ENCODE assay signal across 1 cellular context in genomic region chr2:109690822-109691541, GRCh38.
TF ChIP-seq lines count a peak whose summit lies in the region.

No MANE protein-coding gene starts in this region.

TF ChIP-seq in HepG2, 621 proteins besides CTCF, POLR2A, EP300 and RAD21 (continued from another document and continues in another):
- TF ChIP-seq PAXIP1 (CRISPR knock-in tag; conservative IDR thresholded peaks at IDR 0.05) (peak; percentile 97), HBP1 (CRISPR knock-in tag; IDR thresholded peaks at IDR 0.05; ENCODE audit: low read depth) (peak; percentile 24; the same call in 1 of the 2 replicates), REL (CRISPR knock-in tag; conservative IDR thresholded peaks at IDR 0.05) (0 out of 2 replicates have a peak, but pooled peaks have one; percentile 13), RCOR2 (CRISPR knock-in tag; IDR thresholded peaks at IDR 0.05) (peak; percentile 74), NCOA5 (CRISPR knock-in tag; IDR thresholded peaks at IDR 0.05) (no peak), ZBTB14 (CRISPR knock-in tag; IDR thresholded peaks at IDR 0.05) (no peak), ZEB1 (IDR thresholded peaks at IDR 0.05; ENCODE audit: insufficient replicate concordance, low read depth) (peak; percentile 52), E2F2 (CRISPR knock-in tag; IDR thresholded peaks at IDR 0.05; ENCODE audit: borderline replicate concordance) (no peak), ZNF251 (CRISPR knock-in tag; IDR thresholded peaks at IDR 0.05) (no peak), MTF1 (CRISPR knock-in tag; IDR thresholded peaks at IDR 0.05) (no peak), CBX1 (IDR thresholded peaks at IDR 0.05; ENCODE audit: low read depth) (no peak), TCF7L2 (IDR thresholded peaks at IDR 0.05; ENCODE audit: low read depth, low read length) (no peak), ZNF766 (CRISPR knock-in tag; IDR thresholded peaks at IDR 0.05; ENCODE audit: borderline replicate concordance) (no peak), ELF1 (CRISPR knock-in tag; IDR thresholded peaks at IDR 0.05) (peak; percentile 54; the same call in 1 of the 2 replicates), BCL6 (CRISPR knock-in tag; IDR thresholded peaks at IDR 0.05) (peak; percentile 77), NFKBIZ (CRISPR knock-in tag; IDR thresholded peaks at IDR 0.05) (peak; percentile 75), EZH2 (conservative IDR thresholded peaks at IDR 0.05; ENCODE audit: low read depth, low read length) (no peak), ZNF549 (CRISPR knock-in tag; IDR thresholded peaks at IDR 0.05) (0 out of 2 replicates have a peak, but pooled peaks have one; percentile 39), ZBTB33 (CRISPR knock-in tag; IDR thresholded peaks at IDR 0.05) (peak; percentile 34; the same call in 1 of the 2 replicates), ELK4 (CRISPR knock-in tag; IDR thresholded peaks at IDR 0.05; ENCODE audit: borderline replicate concordance) (no peak), HOXA9 (CRISPR knock-in tag; IDR thresholded peaks at IDR 0.05; ENCODE audit: borderline replicate concordance) (no peak), ISL2 (CRISPR knock-in tag; IDR thresholded peaks at IDR 0.05) (peak; percentile 62; the same call in 1 of the 2 replicates), TAF1 (CRISPR knock-in tag; IDR thresholded peaks at IDR 0.05) (peak; percentile 44; the same call in 1 of the 2 replicates), ZNF629 (CRISPR knock-in tag; conservative IDR thresholded peaks at IDR 0.05) (peak; percentile 35), PRDM15 (CRISPR knock-in tag; IDR thresholded peaks at IDR 0.05) (0 out of 2 replicates have a peak, but pooled peaks have one; percentile 53), MIER3 (CRISPR knock-in tag; IDR thresholded peaks at IDR 0.05; ENCODE audit: borderline replicate concordance) (peak; percentile 74; the same call in 1 of the 2 replicates), HES4 (CRISPR knock-in tag; IDR thresholded peaks at IDR 0.05; ENCODE audit: borderline replicate concordance) (0 out of 2 replicates have a peak, but pooled peaks have one; percentile 29), ZNF761 (CRISPR knock-in tag; conservative IDR thresholded peaks at IDR 0.05) (peak; percentile 38; the same call in 1 of the 2 replicates), HDAC2 (CRISPR knock-in tag; IDR thresholded peaks at IDR 0.05) (peak; percentile 86; the same call in 1 of the 2 replicates), PITX1 (CRISPR knock-in tag; IDR thresholded peaks at IDR 0.05) (peak; percentile 95), ZKSCAN5 (CRISPR knock-in tag; IDR thresholded peaks at IDR 0.05) (no peak), IRF9 (CRISPR knock-in tag; IDR thresholded peaks at IDR 0.05; ENCODE audit: borderline replicate concordance) (0 out of 2 replicates have a peak, but pooled peaks have one; percentile 32), TBL1XR1 (IDR thresholded peaks at IDR 0.05; ENCODE audit: borderline replicate concordance, low read length, partially characterized antibody) (no peak), UBTF (CRISPR knock-in tag; IDR thresholded peaks at IDR 0.05) (peak; percentile 64), ZNF749 (CRISPR knock-in tag; IDR thresholded peaks at IDR 0.05; ENCODE audit: borderline replicate concordance) (peak; percentile 90; the same call in 1 of the 2 replicates), ZNF770 (CRISPR knock-in tag; IDR thresholded peaks at IDR 0.05) (no peak), CCDC6 (CRISPR knock-in tag; IDR thresholded peaks at IDR 0.05) (0 out of 2 replicates have a peak, but pooled peaks have one; percentile 32), ZNF224 (CRISPR knock-in tag; IDR thresholded peaks at IDR 0.05) (no peak), SP5 (CRISPR knock-in tag; IDR thresholded peaks at IDR 0.05; ENCODE audit: borderline replicate concordance, low read depth) (peak; percentile 93), ZNF292 (CRISPR knock-in tag; IDR thresholded peaks at IDR 0.05; ENCODE audit: borderline replicate concordance, low read depth) (peak; percentile 97), STAG1 (CRISPR knock-in tag; IDR thresholded peaks at IDR 0.05) (peak; percentile 26)
